Comparison of ENCODE assay signal across 4 cellular contexts in the genomic region with DNA sequence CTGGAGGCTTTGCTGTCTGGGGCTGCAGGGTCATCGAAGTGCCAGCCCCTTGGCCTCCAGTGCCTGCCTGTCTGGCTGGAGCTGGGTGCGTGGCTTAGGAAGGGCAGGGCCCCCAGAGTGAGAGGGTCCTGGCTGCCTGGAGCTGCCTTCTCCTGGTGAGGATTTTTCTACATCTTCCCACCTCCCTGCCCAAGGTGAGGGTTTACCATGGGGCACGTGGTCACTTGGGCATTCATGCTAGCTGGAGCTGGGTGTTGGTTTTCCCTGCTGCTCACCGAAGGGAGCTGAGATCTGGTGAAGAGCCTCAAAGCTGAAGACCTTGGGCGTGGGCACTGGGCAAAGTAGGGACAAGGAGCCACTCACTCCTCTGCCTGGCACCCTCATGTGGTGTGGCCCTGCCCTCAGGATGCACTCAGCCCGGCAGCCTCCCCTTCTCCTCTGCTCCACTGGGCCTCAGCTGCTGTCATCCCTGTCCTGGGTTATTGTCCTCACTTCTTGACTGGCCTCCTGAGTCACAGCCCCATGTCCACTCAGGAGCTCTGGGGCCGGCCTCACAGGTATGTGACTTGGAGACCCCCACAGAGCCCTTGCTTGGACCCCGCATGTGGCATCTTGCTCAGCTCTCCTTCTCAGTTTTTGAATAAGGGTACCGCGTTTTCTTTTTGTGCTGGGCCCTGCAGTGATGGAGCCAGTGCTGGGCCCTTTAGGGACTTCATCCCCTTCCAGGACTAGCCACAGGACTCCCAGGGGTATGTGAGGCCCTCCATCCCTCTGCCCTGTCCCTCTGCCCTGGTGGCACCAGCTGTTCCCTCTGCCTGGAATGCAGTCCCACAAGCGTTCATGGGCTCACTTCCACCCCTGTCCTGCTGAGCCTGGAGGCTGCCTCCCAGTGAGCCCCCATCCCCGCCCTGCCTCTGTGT.
TF ChIP-seq lines count a peak whose summit lies in the region.

No MANE protein-coding gene starts in this region.

TF ChIP-seq in SK-N-SH, 30 proteins besides CTCF, POLR2A, EP300 and RAD21 (continued from another document):
- TF ChIP-seq, protein P1, sequence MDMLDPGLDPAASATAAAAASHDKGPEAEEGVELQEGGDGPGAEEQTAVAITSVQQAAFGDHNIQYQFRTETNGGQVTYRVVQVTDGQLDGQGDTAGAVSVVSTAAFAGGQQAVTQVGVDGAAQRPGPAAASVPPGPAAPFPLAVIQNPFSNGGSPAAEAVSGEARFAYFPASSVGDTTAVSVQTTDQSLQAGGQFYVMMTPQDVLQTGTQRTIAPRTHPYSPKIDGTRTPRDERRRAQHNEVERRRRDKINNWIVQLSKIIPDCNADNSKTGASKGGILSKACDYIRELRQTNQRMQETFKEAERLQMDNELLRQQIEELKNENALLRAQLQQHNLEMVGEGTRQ (IDR thresholded peaks at IDR 0.05; ENCODE audit: borderline replicate concordance, low read depth, low read length) = no peak
TF ChIP-seq in SK-N-SH: peak in this region for 0.

TF ChIP-seq in SK-N-SH treated with all-trans-retinoic acid at 6 μM for 48 hours, 23 proteins besides CTCF, POLR2A, EP300 and RAD21 (continued from another document):
- TF ChIP-seq, protein P2, sequence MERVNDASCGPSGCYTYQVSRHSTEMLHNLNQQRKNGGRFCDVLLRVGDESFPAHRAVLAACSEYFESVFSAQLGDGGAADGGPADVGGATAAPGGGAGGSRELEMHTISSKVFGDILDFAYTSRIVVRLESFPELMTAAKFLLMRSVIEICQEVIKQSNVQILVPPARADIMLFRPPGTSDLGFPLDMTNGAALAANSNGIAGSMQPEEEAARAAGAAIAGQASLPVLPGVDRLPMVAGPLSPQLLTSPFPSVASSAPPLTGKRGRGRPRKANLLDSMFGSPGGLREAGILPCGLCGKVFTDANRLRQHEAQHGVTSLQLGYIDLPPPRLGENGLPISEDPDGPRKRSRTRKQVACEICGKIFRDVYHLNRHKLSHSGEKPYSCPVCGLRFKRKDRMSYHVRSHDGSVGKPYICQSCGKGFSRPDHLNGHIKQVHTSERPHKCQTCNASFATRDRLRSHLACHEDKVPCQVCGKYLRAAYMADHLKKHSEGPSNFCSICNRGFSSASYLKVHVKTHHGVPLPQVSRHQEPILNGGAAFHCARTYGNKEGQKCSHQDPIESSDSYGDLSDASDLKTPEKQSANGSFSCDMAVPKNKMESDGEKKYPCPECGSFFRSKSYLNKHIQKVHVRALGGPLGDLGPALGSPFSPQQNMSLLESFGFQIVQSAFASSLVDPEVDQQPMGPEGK (CRISPR knock-in tag; IDR thresholded peaks at IDR 0.05; ENCODE audit: borderline replicate concordance) = no peak
- TF ChIP-seq TOX (CRISPR knock-in tag; IDR thresholded peaks at IDR 0.05; ENCODE audit: borderline replicate concordance) = no peak
- TF ChIP-seq OSR1 (CRISPR knock-in tag; IDR thresholded peaks at IDR 0.05) = no peak
- no peak for TF ChIP-seq SNAI2 (CRISPR knock-in tag; IDR thresholded peaks at IDR 0.05)
- no peak for TF ChIP-seq ISL1 (CRISPR knock-in tag; IDR thresholded peaks at IDR 0.05)
- TF ChIP-seq ZNF70 (CRISPR knock-in tag; IDR thresholded peaks at IDR 0.05) = no peak
- no peak for TF ChIP-seq PPARA (CRISPR knock-in tag; IDR thresholded peaks at IDR 0.05; ENCODE audit: borderline replicate concordance)
- no peak for TF ChIP-seq TCF4 (CRISPR knock-in tag; IDR thresholded peaks at IDR 0.05; ENCODE audit: borderline replicate concordance)
- no peak for TF ChIP-seq ZNF8 (CRISPR knock-in tag; IDR thresholded peaks at IDR 0.05)

TF ChIP-seq in K562, 482 proteins besides CTCF, POLR2A, EP300 and RAD21 (continued from another document):
- TF ChIP-seq ZNF324 (CRISPR knock-in tag; IDR thresholded peaks at IDR 0.05) (no peak), CC2D1A (IDR thresholded peaks at IDR 0.05) (no peak)

TF ChIP-seq in HepG2, 621 proteins besides CTCF, POLR2A, EP300 and RAD21 (continued from another document):
- TF ChIP-seq, protein P3, sequence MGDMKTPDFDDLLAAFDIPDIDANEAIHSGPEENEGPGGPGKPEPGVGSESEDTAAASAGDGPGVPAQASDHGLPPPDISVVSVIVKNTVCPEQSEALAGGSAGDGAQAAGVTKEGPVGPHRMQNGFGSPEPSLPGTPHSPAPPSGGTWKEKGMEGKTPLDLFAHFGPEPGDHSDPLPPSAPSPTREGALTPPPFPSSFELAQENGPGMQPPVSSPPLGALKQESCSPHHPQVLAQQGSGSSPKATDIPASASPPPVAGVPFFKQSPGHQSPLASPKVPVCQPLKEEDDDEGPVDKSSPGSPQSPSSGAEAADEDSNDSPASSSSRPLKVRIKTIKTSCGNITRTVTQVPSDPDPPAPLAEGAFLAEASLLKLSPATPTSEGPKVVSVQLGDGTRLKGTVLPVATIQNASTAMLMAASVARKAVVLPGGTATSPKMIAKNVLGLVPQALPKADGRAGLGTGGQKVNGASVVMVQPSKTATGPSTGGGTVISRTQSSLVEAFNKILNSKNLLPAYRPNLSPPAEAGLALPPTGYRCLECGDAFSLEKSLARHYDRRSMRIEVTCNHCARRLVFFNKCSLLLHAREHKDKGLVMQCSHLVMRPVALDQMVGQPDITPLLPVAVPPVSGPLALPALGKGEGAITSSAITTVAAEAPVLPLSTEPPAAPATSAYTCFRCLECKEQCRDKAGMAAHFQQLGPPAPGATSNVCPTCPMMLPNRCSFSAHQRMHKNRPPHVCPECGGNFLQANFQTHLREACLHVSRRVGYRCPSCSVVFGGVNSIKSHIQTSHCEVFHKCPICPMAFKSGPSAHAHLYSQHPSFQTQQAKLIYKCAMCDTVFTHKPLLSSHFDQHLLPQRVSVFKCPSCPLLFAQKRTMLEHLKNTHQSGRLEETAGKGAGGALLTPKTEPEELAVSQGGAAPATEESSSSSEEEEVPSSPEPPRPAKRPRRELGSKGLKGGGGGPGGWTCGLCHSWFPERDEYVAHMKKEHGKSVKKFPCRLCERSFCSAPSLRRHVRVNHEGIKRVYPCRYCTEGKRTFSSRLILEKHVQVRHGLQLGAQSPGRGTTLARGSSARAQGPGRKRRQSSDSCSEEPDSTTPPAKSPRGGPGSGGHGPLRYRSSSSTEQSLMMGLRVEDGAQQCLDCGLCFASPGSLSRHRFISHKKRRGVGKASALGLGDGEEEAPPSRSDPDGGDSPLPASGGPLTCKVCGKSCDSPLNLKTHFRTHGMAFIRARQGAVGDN (CRISPR knock-in tag; IDR thresholded peaks at IDR 0.05) = peak; percentile 67
- 0 out of 2 replicates have a peak, but pooled peaks have one; percentile 17 for TF ChIP-seq HNRNPL (IDR thresholded peaks at IDR 0.05; ENCODE audit: low read depth, low read length)
- no peak for TF ChIP-seq ZNF282 (IDR thresholded peaks at IDR 0.05; ENCODE audit: partially characterized antibody)
